Comparison of ENCODE assay signal across 21 cellular contexts in genomic region chr5:14191325-14191724, GRCh38. TPM values are rescaled to one million over a fixed set of nuclear protein-coding genes. Genes with fewer than 3 reads are reported as not detected.
A peak's percentile ranks its signal among the peaks of the same experiment; 100 is the strongest.
DNase-seq lines count a peak whose midpoint lies in the region; ATAC-seq, FAIRE-seq and TF ChIP-seq lines count a peak whose summit lies in the region.
"Had no signal": no experiment of that assay in that cellular context is flagged by ENCODE, and none has a peak within 500 bp of the region (broad histone marks: within the 10 kb centered on the region; RNA-seq: fewer than 3 reads in every experiment).

No MANE protein-coding gene starts in this region.

- H3K9me3 Mint-ChIP-seq in activated CD4-positive, alpha-beta memory T cell treated with anti-CD3 and anti-CD28 coated beads for 36 hours, result no peaks in the 10 kb centered on the region
- H3K9me3 Mint-ChIP-seq: activated T-helper 2 cell treated with anti-CD3 and anti-CD28 coated beads, Interferon-gamma antibody, Interleukin-2, Interleukin-4, amounts not matched to agents 10 μg/mL and 5 μg/mL and 100 μg/mL, durations not matched to agents 14 hours and 24 hours and 36 hours; T-cell had no signal

- H3K4me1 ChIP-seq in left ventricle myocardium inferior, result peaks cover 96% of the 10 kb centered on the region
- H3K4me1 ChIP-seq in right atrium auricular region, result peaks cover 0 to 52% of the 10 kb centered on the region in 2 donors
- H3K4me1 ChIP-seq in psoas muscle, result peaks cover 71% of the 10 kb centered on the region
- H3K4me1 ChIP-seq in pancreas, result peaks cover 0 to 17% (median 4%) of the 10 kb centered on the region in 3 donors

- H3K4me3 ChIP-seq in left ventricle myocardium inferior, result no peak overlapping the region
- no peak overlapping the region for H3K4me3 ChIP-seq in right atrium auricular region
- no peak overlapping the region for H3K4me3 ChIP-seq in coronary artery
- H3K4me3 ChIP-seq in psoas muscle, result peak overlapping the region; percentile 54
- H3K4me3 ChIP-seq in pancreas, result no peak overlapping the region
- H3K4me3 ChIP-seq: GM12878 had no signal

- ATAC-seq in psoas muscle (no peak), HG02588 (IDR thresholded peaks at IDR 0.05; ENCODE audit: unreplicated experiment) (no peak), pancreas (no peak)
- ATAC-seq: GM12878, T-cell had no signal

- H3K4me3 Mint-ChIP-seq in activated CD4-positive, alpha-beta memory T cell treated with anti-CD3 and anti-CD28 coated beads for 36 hours, result no peak overlapping the region
- H3K4me3 Mint-ChIP-seq: CD8-positive, alpha-beta memory T cell; T-cell had no signal

- peaks cover 3% of the 10 kb centered on the region for H3K27me3 Mint-ChIP-seq in activated CD4-positive, alpha-beta memory T cell treated with anti-CD3 and anti-CD28 coated beads for 36 hours

- no peak overlapping the region for H3K27ac Mint-ChIP-seq in activated CD4-positive, alpha-beta memory T cell treated with anti-CD3 and anti-CD28 coated beads for 36 hours
- H3K27ac Mint-ChIP-seq: activated T-helper 2 cell treated with anti-CD3 and anti-CD28 coated beads, Interferon-gamma antibody, Interleukin-2, Interleukin-4, amounts not matched to agents 10 μg/mL and 5 μg/mL and 100 μg/mL, durations not matched to agents 14 hours and 24 hours and 36 hours; T-cell had no signal

- H3K9me3 ChIP-seq in left ventricle myocardium inferior (replicated peaks) (no peaks in the 10 kb centered on the region), right atrium auricular region (no peaks in the 10 kb centered on the region), psoas muscle (no peaks in the 10 kb centered on the region), pancreas (no peaks in the 10 kb centered on the region)
- H3K9me3 ChIP-seq: MG63 had no signal

- POLR2A ChIA-PET in activated CD4-positive, alpha-beta memory T cell treated with anti-CD3 and anti-CD28 coated beads for 36 hours (lab: Charles Lee), result no interaction called here

- no peak for DNase-seq in left ventricle myocardium inferior
- DNase-seq in right atrium auricular region (ENCODE audit: low spot score), result no peak
- no peak for DNase-seq in coronary artery (ENCODE audit: low spot score)
- no peak for DNase-seq in psoas muscle
- DNase-seq in stimulated activated naive CD4-positive, alpha-beta T cell (lab: John Stamatoyannopoulos, UW), result no peak
- no peak for DNase-seq in pancreas
- DNase-seq in activated CD4-positive, alpha-beta memory T cell treated with anti-CD3 and anti-CD28 coated beads for 36 hours, result no peak
- DNase-seq: activated CD8-positive, alpha-beta memory T cell treated with anti-CD3 and anti-CD28 coated beads for 24 hours; amygdala; CD8-positive, alpha-beta memory T cell; cortex of kidney; hippocampal formation; MG63; NCI-H1930; NCI-H510A treated with DMSO at 0.1 percent for 48 hours; T-cell had no signal

- H3K27me3 ChIP-seq in left ventricle myocardium inferior (ENCODE audit: low read depth), result no peaks in the 10 kb centered on the region
- H3K27me3 ChIP-seq in right atrium auricular region, result no peaks in the 10 kb centered on the region
- no peaks in the 10 kb centered on the region for H3K27me3 ChIP-seq in psoas muscle (ENCODE audit: insufficient read depth in 3 of 3, low read length in 2 of 3)
- no peaks in the 10 kb centered on the region for H3K27me3 ChIP-seq in pancreas
- H3K27me3 ChIP-seq: MG63 had no signal

- intact Hi-C loops in left ventricle myocardium inferior (cut with micrococcal nuclease) (no loop called here), psoas muscle (cut with DNase I) (no loop called here), pancreas (cut with DNase I) (no loop called here)
- intact Hi-C loops in activated CD4-positive, alpha-beta memory T cell treated with anti-CD3 and anti-CD28 coated beads for 36 hours (cut with micrococcal nuclease), result no loop called here

- CTCF ChIA-PET in activated CD4-positive, alpha-beta memory T cell treated with anti-CD3 and anti-CD28 coated beads for 36 hours (lab: Charles Lee), result no interaction called here

- no peaks in the 10 kb centered on the region for H3K36me3 ChIP-seq in left ventricle myocardium inferior
- H3K36me3 ChIP-seq in right atrium auricular region, result no peaks in the 10 kb centered on the region
- no peaks in the 10 kb centered on the region for H3K36me3 ChIP-seq in psoas muscle (ENCODE audit: insufficient read depth in 1 of 2, low read depth in 1 of 2)
- no peaks in the 10 kb centered on the region for H3K36me3 ChIP-seq in pancreas

- WGBS in psoas muscle, 3 donors, result 50 to 72% (median 65%) methylated on average over 3 of the region's 3 CpGs
- WGBS in pancreas, 2 donors, result 86 to 94% methylated on average over 3 of the region's 3 CpGs

- H3K27ac ChIP-seq in left ventricle myocardium inferior (replicated peaks) (peak overlapping the region; percentile 72), right atrium auricular region (peak overlapping the region in 1 of 2 donors; percentile 72), coronary artery (peak overlapping the region; percentile 77 to 96), psoas muscle (peak overlapping the region; percentile 87), pancreas (no peak overlapping the region)
- H3K27ac ChIP-seq: VCaP had no signal

- FAIRE-seq in pancreas (lab: Jason Lieb, UNC), result no peak
- FAIRE-seq: GM12878, H1 had no signal

- TF ChIP-seq CTCF in left ventricle myocardium inferior (IDR thresholded peaks at IDR 0.05; ENCODE audit: borderline replicate concordance), result no peak
- TF ChIP-seq CTCF in right atrium auricular region (IDR thresholded peaks at IDR 0.05), result no peak
- TF ChIP-seq CTCF in coronary artery (IDR thresholded peaks at IDR 0.05), result no peak
- no peak for TF ChIP-seq CTCF in psoas muscle (IDR thresholded peaks at IDR 0.05)
- TF ChIP-seq CTCF in pancreas (IDR thresholded peaks at IDR 0.05), result no peak

- H3K4me1 Mint-ChIP-seq in activated CD4-positive, alpha-beta memory T cell treated with anti-CD3 and anti-CD28 coated beads for 36 hours (ENCODE audit: low read depth), result no peaks in the 10 kb centered on the region
- H3K4me1 Mint-ChIP-seq: CD8-positive, alpha-beta memory T cell; T-cell had no signal

- no peaks in the 10 kb centered on the region for H3K36me3 Mint-ChIP-seq in activated CD4-positive, alpha-beta memory T cell treated with anti-CD3 and anti-CD28 coated beads for 36 hours
- H3K36me3 Mint-ChIP-seq: T-cell had no signal

RNA-seq across cellular contexts. Expression of gene TRIO, which starts 48.2 kb away (rescaled TPM):
- 52.8 TPM for total RNA-seq in left ventricle myocardium inferior
- 10 to 100 TPM; 51.6 to 67.0 TPM for total RNA-seq in right atrium auricular region
- 10 to 100 TPM; 35.0 to 77.5 (median 51.7) TPM for total RNA-seq in psoas muscle
- polyA plus RNA-seq in psoas muscle, result 10 to 100 TPM; 18.5 to 31.7 (median 19.4) TPM
- total RNA-seq in pancreas, result 10 to 100 TPM; 27.3 to 82.5 (median 34.1) TPM
- 10 to 100 TPM; 39.9 to 44.5 TPM for polyA plus RNA-seq in pancreas
- total RNA-seq in activated CD4-positive, alpha-beta memory T cell treated with anti-CD3 and anti-CD28 coated beads for 36 hours, result 1 to 10 TPM; 6.0 to 6.6 TPM

Comparison
In these comparisons a context has a peak if more than half of its experiments do, and no peak if none do; other contexts are left out.
1. H3K27ac ChIP-seq: peak in left ventricle myocardium inferior (single experiment), coronary artery (2 of 2) and psoas muscle (single experiment); none in pancreas (0 of 4).